In the genomic region with DNA sequence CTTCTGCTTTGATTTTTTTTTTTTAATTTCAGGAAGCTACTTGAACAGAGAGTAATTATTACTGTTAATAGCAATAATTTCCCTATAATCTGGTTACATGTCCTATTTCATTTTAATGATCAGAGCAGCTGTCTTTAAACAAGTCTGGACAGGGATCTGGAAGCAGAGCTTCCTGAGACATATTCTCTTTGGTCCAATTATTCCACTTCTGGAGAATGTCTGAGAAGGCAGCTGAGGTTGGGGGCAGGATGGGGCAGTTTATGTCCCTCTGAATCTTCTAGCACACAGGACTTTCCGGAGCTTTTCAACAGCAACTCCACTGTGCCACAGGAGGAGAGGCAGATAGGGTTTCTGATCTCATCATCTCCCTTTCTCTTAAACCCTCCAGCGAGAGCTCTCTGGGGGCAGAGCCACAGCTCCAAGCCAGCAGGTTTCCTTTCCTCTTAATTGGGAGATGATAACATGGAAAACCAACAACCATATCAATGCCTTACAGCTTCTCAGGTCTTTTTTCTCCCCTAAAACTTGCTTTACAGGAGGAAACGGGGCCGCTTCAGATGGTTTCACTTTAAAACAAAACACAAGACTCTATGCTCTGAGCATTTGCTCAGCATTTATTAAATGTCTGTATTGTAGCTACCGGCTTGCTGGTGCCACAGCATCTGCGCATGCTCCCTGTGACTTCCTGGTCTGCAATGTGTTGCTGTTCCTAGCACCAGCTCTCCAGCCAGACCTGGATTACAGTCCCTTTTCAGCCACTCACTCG, we compare ENCODE assay signal across 8 cellular contexts.
A peak's percentile ranks its signal among the peaks of the same experiment; 100 is the strongest.
DNase-seq lines count a peak whose midpoint lies in the region; ATAC-seq, FAIRE-seq and TF ChIP-seq lines count a peak whose summit lies in the region.

No MANE protein-coding gene starts in this region.

- H3K4me2 ChIP-seq in K562 (ENCODE audit: insufficient read depth, low read length): no peak overlapping the region
- no peak overlapping the region for H3K4me2 ChIP-seq in PC-3 (ENCODE audit: low read length)

- no peaks in the 10 kb centered on the region for H3K9me3 Mint-ChIP-seq in activated CD4-positive, alpha-beta memory T cell treated with anti-CD3 and anti-CD28 coated beads for 36 hours
- no peaks in the 10 kb centered on the region for H3K9me3 Mint-ChIP-seq in activated CD4-positive, alpha-beta memory T cell treated with anti-CD3 and anti-CD28 coated beads, Interleukin-2, amount 10 ng/mL, durations not matched to agents 7 days and 5 days

- BruUV-seq in K562 (replicated peaks; lab: Mats Ljungman, UMichigan): no TSS peak
- BruUV-seq in PC-3 (replicated peaks; lab: Mats Ljungman, UMichigan): no TSS peak

- POLR2A ChIA-PET in activated CD4-positive, alpha-beta memory T cell treated with anti-CD3 and anti-CD28 coated beads for 36 hours (lab: Charles Lee): no interaction called here
- POLR2A ChIA-PET in activated CD4-positive, alpha-beta memory T cell treated with anti-CD3 and anti-CD28 coated beads, Interleukin-2, amount 10 ng/mL, durations not matched to agents 7 days and 5 days (lab: Charles Lee): no interaction called here
- POLR2A ChIA-PET in K562 (lab: Yijun Ruan, JAX) (no interaction called here), PC-3 (lab: Charles Lee; ENCODE audit: unreplicated experiment) (interaction anchor here (0.6 kb wide), 1 partner anchor 162 kb away, joined by 7 read pairs; no protein-coding TSS in a partner anchor)

- H3K9me1 ChIP-seq in K562 (ENCODE audit: control insufficient read depth, insufficient read depth, low read length): no peaks in the 10 kb centered on the region

- no peak overlapping the region for H3K4me3 Mint-ChIP-seq in activated CD4-positive, alpha-beta memory T cell treated with anti-CD3 and anti-CD28 coated beads for 36 hours
- H3K4me3 Mint-ChIP-seq in activated CD4-positive, alpha-beta memory T cell treated with anti-CD3 and anti-CD28 coated beads, Interleukin-2, amount 10 ng/mL, durations not matched to agents 7 days and 5 days: no peak overlapping the region

- no peak overlapping the region for H3K9ac ChIP-seq in K562 (ENCODE audit: insufficient read depth in 1 of 2, low read depth in 2 of 2, low read length in 2 of 2)
- no peak overlapping the region for H3K9ac ChIP-seq in PC-3 (ENCODE audit: low read length)

- H3K27ac Mint-ChIP-seq in activated CD4-positive, alpha-beta memory T cell treated with anti-CD3 and anti-CD28 coated beads for 36 hours: no peak overlapping the region
- H3K27ac Mint-ChIP-seq in activated CD4-positive, alpha-beta memory T cell treated with anti-CD3 and anti-CD28 coated beads, Interleukin-2, amount 10 ng/mL, durations not matched to agents 7 days and 5 days: no peak overlapping the region

- CTCF ChIA-PET in activated CD4-positive, alpha-beta memory T cell treated with anti-CD3 and anti-CD28 coated beads for 36 hours (lab: Charles Lee): no interaction called here
- CTCF ChIA-PET in activated CD4-positive, alpha-beta memory T cell treated with anti-CD3 and anti-CD28 coated beads, Interleukin-2, amount 10 ng/mL, durations not matched to agents 7 days and 5 days (lab: Charles Lee): no interaction called here
- CTCF ChIA-PET in K562 (lab: Yijun Ruan, JAX; ENCODE audit: low intra/inter-chr PET ratio): no interaction called here
- CTCF ChIA-PET in PC-3 (lab: Charles Lee): no interaction called here

- peak; percentile 30 for DNase-seq in activated CD4-positive, alpha-beta memory T cell treated with anti-CD3 and anti-CD28 coated beads for 36 hours
- no peak for DNase-seq in activated CD4-positive, alpha-beta memory T cell treated with anti-CD3 and anti-CD28 coated beads, Interleukin-2, amount 10 ng/mL, durations not matched to agents 7 days and 5 days
- DNase-seq in NCI-H2107 (lab: John Stamatoyannopoulos, UW) (peak; percentile 72), K562 (ENCODE audit: extremely low read depth in 1 of 4, low spot score in 3 of 4) (peak in 2 of 4 experiments; percentile 5 to 17), left kidney (ENCODE audit: low read depth, low spot score) (peak; percentile 42), PC-3 (no peak)
- peak; percentile 3 to 5 for DNase-seq in stimulated activated CD4-positive, alpha-beta T cell treated with anti-CD3 and anti-CD28 coated beads, Interleukin-4, amount 100 ng/mL, for 48 hours (ENCODE audit: low read depth in 2 of 2)

- H3K4me1 ChIP-seq in K562 (replicated peaks in 1 of 2; ENCODE audit: control insufficient read depth in 2 of 2, insufficient read depth in 2 of 2, low read length in 2 of 2): no peaks in the 10 kb centered on the region
- H3K4me1 ChIP-seq in PC-3 (ENCODE audit: insufficient read depth, low read length): no peaks in the 10 kb centered on the region

- WGBS in K562 (ENCODE audit: insufficient coverage, low coverage, missing lambda C conversion rate): under 1% methylated on average over 7 of the region's 7 CpGs

- no peak for TF ChIP-seq RAD21 in K562 (CRISPR knock-in tag; conservative IDR thresholded peaks at IDR 0.05 in 1 of 2, IDR thresholded peaks at IDR 0.05 in 1 of 2)

- H3K9me3 ChIP-seq in K562 (replicated peaks; ENCODE audit: control insufficient read depth, insufficient read depth, low read depth, low read length) (no peaks in the 10 kb centered on the region), PC-3 (ENCODE audit: low read length) (0 out of 2 replicates have a peak, but pooled peaks cover 5% of the 10 kb centered on the region)

- H3K27ac ChIP-seq in K562 (ENCODE audit: extremely low read depth, low read depth, low read length) (no peak overlapping the region), PC-3 (ENCODE audit: low read length) (no peak overlapping the region)

- intact Hi-C loops in activated CD4-positive, alpha-beta memory T cell treated with anti-CD3 and anti-CD28 coated beads for 36 hours (cut with micrococcal nuclease): no loop called here
- intact Hi-C loops in K562 (cut with micrococcal nuclease): no loop called here
- intact Hi-C loops in PC-3 (cut with micrococcal nuclease): no loop called here

- no peaks in the 10 kb centered on the region for H3K79me2 ChIP-seq in K562 (ENCODE audit: control insufficient read depth, insufficient read depth, low read length)
- H3K79me2 ChIP-seq in PC-3 (ENCODE audit: low read length): no peaks in the 10 kb centered on the region

- no peak for FAIRE-seq in K562 (lab: Jason Lieb, UNC)

- no peaks in the 10 kb centered on the region for H3F3A ChIP-seq in PC-3 (ENCODE audit: low read length, unreplicated experiment)

- H3K36me3 ChIP-seq in K562 (ENCODE audit: control insufficient read depth, insufficient read depth, low read length) (no peaks in the 10 kb centered on the region), PC-3 (ENCODE audit: low read depth, low read length) (no peaks in the 10 kb centered on the region)

- no peaks in the 10 kb centered on the region for H3K4me1 Mint-ChIP-seq in activated CD4-positive, alpha-beta memory T cell treated with anti-CD3 and anti-CD28 coated beads for 36 hours (ENCODE audit: low read depth)
- H3K4me1 Mint-ChIP-seq in activated CD4-positive, alpha-beta memory T cell treated with anti-CD3 and anti-CD28 coated beads, Interleukin-2, amount 10 ng/mL, durations not matched to agents 7 days and 5 days: no peaks in the 10 kb centered on the region

- TF ChIP-seq EP300 in K562 (IDR thresholded peaks at IDR 0.05; ENCODE audit: low read length): no peak

- H3K36me3 Mint-ChIP-seq in activated CD4-positive, alpha-beta memory T cell treated with anti-CD3 and anti-CD28 coated beads for 36 hours: no peaks in the 10 kb centered on the region
- no peaks in the 10 kb centered on the region for H3K36me3 Mint-ChIP-seq in activated CD4-positive, alpha-beta memory T cell treated with anti-CD3 and anti-CD28 coated beads, Interleukin-2, amount 10 ng/mL, durations not matched to agents 7 days and 5 days (ENCODE audit: low read depth)

- TF ChIP-seq CTCF in K562 (IDR thresholded peaks at IDR 0.05 in 2 of 3, conservative IDR thresholded peaks at IDR 0.05 in 1 of 3; ENCODE audit: insufficient read depth in 2 of 3, low read depth in 1 of 3, low read length in 3 of 3): no peak
- no peak for TF ChIP-seq CTCF in PC-3 (conservative IDR thresholded peaks at IDR 0.05; ENCODE audit: low read depth, low read length)

- H3K27me3 ChIP-seq in K562 (ENCODE audit: control insufficient read depth in 2 of 2, insufficient read depth in 2 of 2, low read length in 2 of 2) (no peaks in the 10 kb centered on the region), PC-3 (ENCODE audit: low read length) (no peaks in the 10 kb centered on the region)

- H3K9me2 ChIP-seq in PC-3 (replicated peaks; ENCODE audit: low read length): no peaks in the 10 kb centered on the region

- ATAC-seq in K562 (no peak), HG03159 (IDR thresholded peaks at IDR 0.05; ENCODE audit: unreplicated experiment) (no peak), PC-3 (no peak)

- peaks cover 6% of the 10 kb centered on the region for H3K27me3 Mint-ChIP-seq in activated CD4-positive, alpha-beta memory T cell treated with anti-CD3 and anti-CD28 coated beads for 36 hours
- H3K27me3 Mint-ChIP-seq in activated CD4-positive, alpha-beta memory T cell treated with anti-CD3 and anti-CD28 coated beads, Interleukin-2, amount 10 ng/mL, durations not matched to agents 7 days and 5 days: peaks cover 2% of the 10 kb centered on the region

- peak overlapping the region; percentile 72; the same call in 1 of the 2 replicates for H2AFZ ChIP-seq in K562 (ENCODE audit: low read depth, low read length)
- H2AFZ ChIP-seq in PC-3 (ENCODE audit: low read length): no peak overlapping the region

- H3K4me3 ChIP-seq in K562 (no peak overlapping the region), PC-3 (ENCODE audit: low read length) (no peak overlapping the region)

- TF ChIP-seq POLR2A in K562 (conservative IDR thresholded peaks at IDR 0.05): no peak

- no peaks in the 10 kb centered on the region for H4K20me1 ChIP-seq in K562 (replicated peaks; ENCODE audit: control insufficient read depth, insufficient read depth, low read length)
- no peaks in the 10 kb centered on the region for H4K20me1 ChIP-seq in PC-3 (ENCODE audit: low read length)

- in situ Hi-C loops in K562 (cut with MboI): no loop called here

TF ChIP-seq in K562, 482 proteins besides CTCF, POLR2A, EP300 and RAD21:
- TF ChIP-seq HNRNPK (IDR thresholded peaks at IDR 0.05; ENCODE audit: low read depth, low read length, poor library complexity, severe bottlenecking) (no peak), NRF1 (conservative IDR thresholded peaks at IDR 0.05 in 1 of 2, IDR thresholded peaks at IDR 0.05 in 1 of 2) (peak; percentile 79 to 82), ETV6 (IDR thresholded peaks at IDR 0.05; ENCODE audit: borderline replicate concordance in 1 of 2, low read depth in 2 of 2, low read length in 1 of 2) (no peak), ETV6 (CRISPR knock-in tag; IDR thresholded peaks at IDR 0.05; ENCODE audit: borderline replicate concordance) (no peak), RBM39 (optimal IDR thresholded peaks at IDR 0.05; ENCODE audit: low read depth, low read length) (no peak)

Comparison
In these comparisons a context has a peak if more than half of its experiments do, and no peak if none do; other contexts are left out.
1. DNase-seq: peak in activated CD4-positive, alpha-beta memory T cell treated with anti-CD3 and anti-CD28 coated beads for 36 hours (single experiment), NCI-H2107 (single experiment), left kidney (single experiment) and stimulated activated CD4-positive, alpha-beta T cell treated with anti-CD3 and anti-CD28 coated beads, Interleukin-4, amount 100 ng/mL, for 48 hours (2 of 2); none in activated CD4-positive, alpha-beta memory T cell treated with anti-CD3 and anti-CD28 coated beads, Interleukin-2, amount 10 ng/mL, durations not matched to agents 7 days and 5 days (single experiment) and PC-3 (single experiment).